25 cellular contexts compared by ENCODE assay signal in the genomic region with DNA sequence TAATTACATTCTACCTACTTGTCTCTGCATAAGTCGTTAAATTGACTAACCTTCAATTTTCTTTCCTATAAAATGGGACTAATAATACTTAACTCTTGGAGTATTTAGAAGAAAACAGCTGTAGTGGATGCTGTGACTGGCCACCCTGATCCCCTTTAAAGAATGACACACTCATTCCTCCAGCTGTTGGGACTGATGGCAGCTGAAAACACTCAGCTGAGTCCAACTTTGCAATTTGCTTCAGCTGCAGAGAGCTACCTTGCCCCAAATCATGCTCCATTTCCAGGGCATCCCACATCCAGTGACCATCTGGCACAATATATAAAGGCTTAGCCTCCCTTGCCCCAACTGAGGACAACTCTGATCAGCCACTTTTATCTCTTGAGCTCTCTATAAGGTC.
"Had no signal": no experiment of that assay in that cellular context is flagged by ENCODE, and none has a peak within 500 bp of the region (broad histone marks: within the 10 kb centered on the region; RNA-seq: fewer than 3 reads in every experiment).

No MANE protein-coding gene starts in this region.

- FAIRE-seq: keratinocyte, pancreas had no signal

- H3K4me3 ChIP-seq: left lung, lung, pancreas, prostate gland, right lobe of liver, skin epidermis, stomach, testis, thyroid gland, transverse colon, upper lobe of left lung, vagina had no signal

- H3K36me3 ChIP-seq: left lung, pancreas, prostate gland, right lobe of liver, stomach, thyroid gland, transverse colon, upper lobe of left lung, vagina had no signal

- DNase-seq: hippocampal formation; left colon; left lung; mesendoderm; naive thymus-derived CD8-positive, alpha-beta T cell; nucleus accumbens; pancreas; posterior cingulate gyrus; right lobe of liver; stimulated activated CD4-positive, alpha-beta T cell treated with anti-CD3 and anti-CD28 coated beads, Interleukin-12 subunit alpha, Interleukin-12 subunit beta, amount 100 ng/mL, for 4 hours; stimulated activated CD4-positive, alpha-beta T cell treated with anti-CD3 and anti-CD28 coated beads, Interleukin-15, amount 100 ng/mL, for 24 hours; stimulated activated CD4-positive, alpha-beta T cell treated with anti-CD3 and anti-CD28 coated beads, Interleukin-2, amount 100 ng/mL, for 24 hours; stimulated activated CD4-positive, alpha-beta T cell treated with anti-CD3 and anti-CD28 coated beads, Interleukin-4, amount 100 ng/mL, for 1 hour; stimulated activated naive B cell treated with anti-CD40 and anti-IgM and Interleukin-4, amounts not matched to agents 10 μg/mL and 1 μg/mL and 100 μg/mL, for 72 hours; stimulated activated naive CD8-positive, alpha-beta T cell treated with anti-CD3 and anti-CD28 coated beads, Interleukin-15, Interleukin-2, amounts not matched to agents 100 U/mL and 50 U/mL, for 24 hours; stomach; testis; thyroid gland; transverse colon; upper lobe of left lung had no signal

- H3K27me3 ChIP-seq: left lung, pancreas, right lobe of liver, testis, thyroid gland, transverse colon, upper lobe of left lung, vagina had no signal

- ATAC-seq: left lung; naive thymus-derived CD8-positive, alpha-beta T cell; pancreas; stimulated activated naive B cell treated with anti-CD40 and anti-IgM and Interleukin-4, amounts not matched to agents 10 μg/mL and 1 μg/mL and 100 μg/mL, for 72 hours; stimulated activated naive CD8-positive, alpha-beta T cell treated with anti-CD3 and anti-CD28 coated beads, Interleukin-15, Interleukin-2, amounts not matched to agents 100 U/mL and 50 U/mL, for 24 hours had no signal

- H3K9me3 ChIP-seq: left lung, pancreas, prostate gland, right lobe of liver, stomach, testis, thyroid gland, transverse colon, upper lobe of left lung, vagina had no signal

- H3K4me1 ChIP-seq: left lung, pancreas, prostate gland, stomach, testis, thyroid gland, transverse colon, upper lobe of left lung, vagina had no signal

- H3K27ac ChIP-seq: left lung, pancreas, prostate gland, skin epidermis, stomach, testis, thyroid gland, transverse colon, upper lobe of left lung, vagina had no signal
